ENCODE assay signal across 1 cellular context in the genomic region with DNA sequence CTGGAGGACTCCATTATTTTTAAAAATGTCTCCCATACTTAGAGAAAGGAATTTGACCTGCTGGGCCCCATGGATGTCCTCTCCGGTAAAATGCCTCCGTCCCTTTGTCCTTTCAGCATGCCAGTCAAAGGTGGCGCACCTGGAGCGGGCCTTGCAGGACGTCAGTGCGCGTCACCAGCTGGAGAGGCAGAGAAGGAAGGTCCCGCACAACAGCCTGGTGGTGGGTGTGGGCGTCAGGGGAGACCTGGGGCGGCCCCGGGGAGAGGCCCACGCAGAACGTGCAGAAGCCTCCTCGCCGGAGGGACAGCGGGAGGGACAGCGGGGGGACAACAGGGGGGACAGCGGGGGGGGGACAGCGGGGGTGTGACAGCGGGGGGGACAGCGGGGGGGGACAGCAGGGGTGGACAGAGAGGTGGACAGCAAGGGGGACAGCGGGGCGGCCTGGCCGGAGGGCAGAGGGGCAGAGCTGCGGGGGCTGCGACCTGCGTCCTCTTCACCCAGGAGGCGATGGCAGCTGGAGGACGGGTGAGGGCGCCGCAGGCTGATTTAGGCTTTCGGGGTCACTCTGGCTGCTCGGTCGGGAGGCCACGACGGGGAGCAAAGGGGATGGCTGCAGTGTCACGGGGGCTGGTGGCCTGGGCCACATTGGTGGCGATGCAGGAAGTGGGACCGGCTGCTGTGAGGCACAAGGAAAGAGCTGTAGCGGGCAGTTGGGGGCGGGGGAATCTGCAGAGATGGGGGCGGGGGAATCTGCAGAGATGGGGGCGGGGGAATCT.
TF ChIP-seq lines count a peak whose summit lies in the region.

No MANE protein-coding gene starts in this region.

TF ChIP-seq in A549, 52 proteins besides CTCF, POLR2A, EP300 and RAD21:
- TF ChIP-seq POLR2AphosphoS2 (conservative IDR thresholded peaks at IDR 0.05; ENCODE audit: low read length) (no peak), BHLHE40 (IDR thresholded peaks at IDR 0.05; ENCODE audit: low read depth, low read length) (no peak), CBX2 (IDR thresholded peaks at IDR 0.05; ENCODE audit: borderline replicate concordance, low read depth) (no peak), TFCP2L1 (CRISPR knock-in tag; IDR thresholded peaks at IDR 0.05) (no peak), SMC3 (IDR thresholded peaks at IDR 0.05) (no peak), EHF (CRISPR knock-in tag; IDR thresholded peaks at IDR 0.05) (no peak), FOSL2 (IDR thresholded peaks at IDR 0.05) (no peak), FOSL2 (CRISPR knock-in tag; IDR thresholded peaks at IDR 0.05) (no peak), JUNB (IDR thresholded peaks at IDR 0.05) (no peak), KDM1A (IDR thresholded peaks at IDR 0.05; ENCODE audit: low read depth) (no peak), FOSB (CRISPR knock-in tag; IDR thresholded peaks at IDR 0.05) (no peak), ZC3H11A (IDR thresholded peaks at IDR 0.05) (no peak)
- TF ChIP-seq, protein P1, sequence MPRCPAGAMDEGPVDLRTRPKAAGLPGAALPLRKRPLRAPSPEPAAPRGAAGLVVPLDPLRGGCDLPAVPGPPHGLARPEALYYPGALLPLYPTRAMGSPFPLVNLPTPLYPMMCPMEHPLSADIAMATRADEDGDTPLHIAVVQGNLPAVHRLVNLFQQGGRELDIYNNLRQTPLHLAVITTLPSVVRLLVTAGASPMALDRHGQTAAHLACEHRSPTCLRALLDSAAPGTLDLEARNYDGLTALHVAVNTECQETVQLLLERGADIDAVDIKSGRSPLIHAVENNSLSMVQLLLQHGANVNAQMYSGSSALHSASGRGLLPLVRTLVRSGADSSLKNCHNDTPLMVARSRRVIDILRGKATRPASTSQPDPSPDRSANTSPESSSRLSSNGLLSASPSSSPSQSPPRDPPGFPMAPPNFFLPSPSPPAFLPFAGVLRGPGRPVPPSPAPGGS (IDR thresholded peaks at IDR 0.05): no peak
- TF ChIP-seq, protein P2, sequence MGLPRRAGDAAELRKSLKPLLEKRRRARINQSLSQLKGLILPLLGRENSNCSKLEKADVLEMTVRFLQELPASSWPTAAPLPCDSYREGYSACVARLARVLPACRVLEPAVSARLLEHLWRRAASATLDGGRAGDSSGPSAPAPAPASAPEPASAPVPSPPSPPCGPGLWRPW (IDR thresholded peaks at IDR 0.05): no peak
- TF ChIP-seq, protein P3, sequence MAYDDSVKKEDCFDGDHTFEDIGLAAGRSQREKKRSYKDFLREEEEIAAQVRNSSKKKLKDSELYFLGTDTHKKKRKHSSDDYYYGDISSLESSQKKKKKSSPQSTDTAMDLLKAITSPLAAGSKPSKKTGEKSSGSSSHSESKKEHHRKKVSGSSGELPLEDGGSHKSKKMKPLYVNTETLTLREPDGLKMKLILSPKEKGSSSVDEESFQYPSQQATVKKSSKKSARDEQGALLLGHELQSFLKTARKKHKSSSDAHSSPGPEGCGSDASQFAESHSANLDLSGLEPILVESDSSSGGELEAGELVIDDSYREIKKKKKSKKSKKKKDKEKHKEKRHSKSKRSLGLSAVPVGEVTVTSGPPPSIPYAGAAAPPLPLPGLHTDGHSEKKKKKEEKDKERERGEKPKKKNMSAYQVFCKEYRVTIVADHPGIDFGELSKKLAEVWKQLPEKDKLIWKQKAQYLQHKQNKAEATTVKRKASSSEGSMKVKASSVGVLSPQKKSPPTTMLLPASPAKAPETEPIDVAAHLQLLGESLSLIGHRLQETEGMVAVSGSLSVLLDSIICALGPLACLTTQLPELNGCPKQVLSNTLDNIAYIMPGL (CRISPR knock-in tag; IDR thresholded peaks at IDR 0.05; ENCODE audit: borderline replicate concordance): no peak
- TF ChIP-seq, protein P4, sequence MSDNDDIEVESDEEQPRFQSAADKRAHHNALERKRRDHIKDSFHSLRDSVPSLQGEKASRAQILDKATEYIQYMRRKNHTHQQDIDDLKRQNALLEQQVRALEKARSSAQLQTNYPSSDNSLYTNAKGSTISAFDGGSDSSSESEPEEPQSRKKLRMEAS (IDR thresholded peaks at IDR 0.05): no peak
TF ChIP-seq in A549: peak in this region for 0.
